ENCODE assay signal across 8 cellular contexts in the genomic region with DNA sequence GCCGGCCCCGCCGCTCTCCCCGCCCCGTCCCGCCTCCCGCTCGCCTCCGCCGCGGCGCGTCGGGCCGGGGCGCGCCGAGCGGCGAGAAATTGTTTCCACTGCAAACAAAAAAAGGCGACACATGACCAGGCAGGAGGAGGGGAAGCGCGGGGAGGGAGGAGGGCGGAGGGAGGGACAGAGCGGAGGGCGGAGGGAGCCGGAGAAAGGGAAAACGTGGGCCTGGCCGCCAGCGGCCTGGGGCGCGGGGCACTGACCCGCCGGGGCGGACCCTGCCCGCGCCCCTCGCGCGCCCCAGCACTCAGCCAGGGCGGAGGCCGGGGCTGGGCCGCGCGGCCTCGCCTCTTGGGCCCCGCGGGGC. TPM values are rescaled to one million over a fixed set of nuclear protein-coding genes. Genes with fewer than 3 reads are reported as not detected.
DNase-seq lines count a peak whose midpoint lies in the region; ATAC-seq and TF ChIP-seq lines count a peak whose summit lies in the region.

A gene with protein sequence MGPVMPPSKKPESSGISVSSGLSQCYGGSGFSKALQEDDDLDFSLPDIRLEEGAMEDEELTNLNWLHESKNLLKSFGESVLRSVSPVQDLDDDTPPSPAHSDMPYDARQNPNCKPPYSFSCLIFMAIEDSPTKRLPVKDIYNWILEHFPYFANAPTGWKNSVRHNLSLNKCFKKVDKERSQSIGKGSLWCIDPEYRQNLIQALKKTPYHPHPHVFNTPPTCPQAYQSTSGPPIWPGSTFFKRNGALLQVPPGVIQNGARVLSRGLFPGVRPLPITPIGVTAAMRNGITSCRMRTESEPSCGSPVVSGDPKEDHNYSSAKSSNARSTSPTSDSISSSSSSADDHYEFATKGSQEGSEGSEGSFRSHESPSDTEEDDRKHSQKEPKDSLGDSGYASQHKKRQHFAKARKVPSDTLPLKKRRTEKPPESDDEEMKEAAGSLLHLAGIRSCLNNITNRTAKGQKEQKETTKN (minus strand): TSS at position 123 of the 358 bp plus-strand sequence. CDS start 4,757 bp downstream, outside the sequence.

- peak within 1 kb of the TSS; percentile 92 for H3K4me3 ChIP-seq in GM12875 (ENCODE audit: low read depth, low read length)
- H3K4me3 ChIP-seq in left ventricle myocardium inferior: peak within 1 kb of the TSS; percentile 93
- peak within 1 kb of the TSS; percentile 88 for H3K4me3 ChIP-seq in psoas muscle

- no peaks in the 10 kb centered on the region for H3K36me3 Mint-ChIP-seq in T-helper 17 cell (ENCODE audit: low read depth)

- 0% methylated on average over 28 to 47 of the region's 48 CpGs for WGBS in psoas muscle, 3 donors

- H3K4me1 Mint-ChIP-seq in T-helper 17 cell: peaks cover 26% of the 10 kb centered on the region

- ATAC-seq in HG02798 (IDR thresholded peaks at IDR 0.05; ENCODE audit: poor library complexity, unreplicated experiment) (peak; percentile 65), T-helper 17 cell (peak; percentile 74), psoas muscle (peak; percentile 70 to 84 (median 78))

- DNase-seq in NCI-H146 (lab: John Stamatoyannopoulos, UW): peak; percentile 88
- peak; percentile 71 to 82 (median 77) for DNase-seq in T-helper 17 cell
- peak; percentile 81 for DNase-seq in amniotic stem cell (lab: John Stamatoyannopoulos, UW)
- DNase-seq in left ventricle myocardium inferior: peak; percentile 92
- peak; percentile 92 to 95 for DNase-seq in psoas muscle
- peak; percentile 96 for DNase-seq in ureter (ENCODE audit: low spot score)

- H3K9me3 ChIP-seq in T-helper 17 cell (ENCODE audit: control insufficient read depth, low read length, poor library complexity, severe bottlenecking) (peaks cover 2% of the 10 kb centered on the region), left ventricle myocardium inferior (replicated peaks) (no peaks in the 10 kb centered on the region), psoas muscle (no peaks in the 10 kb centered on the region)

- peaks cover under 1% of the 10 kb centered on the region for H3K36me3 ChIP-seq in left ventricle myocardium inferior
- H3K36me3 ChIP-seq in psoas muscle (ENCODE audit: insufficient read depth in 1 of 2, low read depth in 1 of 2): peaks cover 2% of the 10 kb centered on the region in 2 donors

- TF ChIP-seq CTCF in GM12875 (IDR thresholded peaks at IDR 0.05; ENCODE audit: borderline replicate concordance, insufficient read depth, low read depth, low read length) (no peak), left ventricle myocardium inferior (IDR thresholded peaks at IDR 0.05; ENCODE audit: borderline replicate concordance) (no peak), psoas muscle (IDR thresholded peaks at IDR 0.05) (no peak)

- H3K27me3 ChIP-seq in left ventricle myocardium inferior (ENCODE audit: low read depth) (no peaks in the 10 kb centered on the region), psoas muscle (ENCODE audit: insufficient read depth in 3 of 3, low read length in 2 of 3) (no peaks in the 10 kb centered on the region)

- H3K27ac ChIP-seq in left ventricle myocardium inferior (replicated peaks) (peak within 1 kb of the TSS; percentile 97), psoas muscle (peak within 1 kb of the TSS; percentile 98)

- no peaks in the 10 kb centered on the region for H3K27me3 Mint-ChIP-seq in T-helper 17 cell

- H3K4me3 Mint-ChIP-seq in T-helper 17 cell: peak within 1 kb of the TSS; percentile 94

- intact Hi-C loops in left ventricle myocardium inferior (cut with micrococcal nuclease) (no loop called here), psoas muscle (cut with DNase I) (loop anchor here (1.0 to 10.0 kb wide), 5 partner anchors 200 to 377 kb away; no protein-coding TSS in a partner anchor)

- H3K4me1 ChIP-seq in left ventricle myocardium inferior: peaks cover 70% of the 10 kb centered on the region
- peaks cover 23% of the 10 kb centered on the region for H3K4me1 ChIP-seq in psoas muscle

- H3K27ac Mint-ChIP-seq in T-helper 17 cell: peak within 1 kb of the TSS; percentile 97

RNA-seq across cellular contexts. Expression of the gene that starts here (rescaled TPM):
- total RNA-seq in T-helper 17 cell (100 to 1,000 TPM; 116 to 117 TPM), left ventricle myocardium inferior (120 TPM), psoas muscle (100 to 1,000 TPM in 2 of 4 donors, 10 to 100 TPM in 2; 73.6 to 123 (median 101) TPM), ureter (91.7 TPM)
- 10 to 100 TPM; 10.1 to 47.3 (median 25.6) TPM for polyA plus RNA-seq in psoas muscle

Comparison
In these comparisons a context has a peak if more than half of its experiments do, and no peak if none do; other contexts are left out.
1. Peak in every context shown above with its lines: DNase-seq, ATAC-seq, H3K4me3 ChIP-seq and H3K27ac ChIP-seq.